In the genomic region with DNA sequence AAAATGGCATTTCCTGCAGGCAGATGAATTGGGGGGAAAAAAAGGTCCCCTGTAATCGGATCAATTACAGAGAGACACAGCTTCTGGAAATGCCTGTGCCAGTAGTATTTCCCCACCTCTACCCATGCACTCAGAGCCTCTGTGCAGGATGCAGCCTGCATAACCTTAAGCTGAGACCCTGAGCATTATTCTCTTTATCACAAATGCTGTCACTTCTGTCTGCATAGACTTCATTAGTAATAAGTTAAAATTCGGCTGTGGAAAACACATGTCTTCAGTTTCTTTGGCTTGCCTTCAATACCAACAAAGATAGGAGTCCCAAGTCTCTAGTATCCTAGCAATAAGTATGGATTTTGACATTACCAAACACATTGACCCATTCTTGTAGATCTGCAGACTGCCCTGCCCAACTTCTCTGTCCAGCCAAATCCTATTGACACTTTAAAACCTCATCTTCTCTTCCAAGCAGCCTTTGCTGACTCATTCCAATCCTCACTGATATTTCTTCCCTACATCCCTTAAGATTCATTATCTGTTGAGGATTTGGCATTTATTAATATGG, we compare ENCODE assay signal across 18 cellular contexts.
DNase-seq lines count a peak whose midpoint lies in the region; ATAC-seq and TF ChIP-seq lines count a peak whose summit lies in the region.
"Had no signal": no experiment of that assay in that cellular context is flagged by ENCODE, and none has a peak within 500 bp of the region (broad histone marks: within the 10 kb centered on the region; RNA-seq: fewer than 3 reads in every experiment).

No MANE protein-coding gene starts in this region.

- H3K27ac ChIP-seq in ascending aorta (peak overlapping the region; percentile 84), osteoblast (ENCODE audit: low read depth, low read length) (no peak overlapping the region), mesendoderm (ENCODE audit: low read depth, low read length) (no peak overlapping the region), PC-9 (no peak overlapping the region)

- CTCF ChIA-PET in PC-9 (lab: Charles Lee), result no interaction called here

- H3K36me3 ChIP-seq in ascending aorta (no peaks in the 10 kb centered on the region), osteoblast (ENCODE audit: insufficient read depth, low read length) (no peaks in the 10 kb centered on the region), mesendoderm (ENCODE audit: control insufficient read depth, insufficient read depth, low read length) (no peaks in the 10 kb centered on the region), PC-9 (ENCODE audit: low read depth) (no peaks in the 10 kb centered on the region)

- intact Hi-C loops in ascending aorta (cut with DNase I), result loop anchor here (10.0 kb wide), 1 partner anchor 94 kb away; no protein-coding TSS in a partner anchor
- intact Hi-C loops in PC-9 (cut with micrococcal nuclease; ENCODE audit: unreplicated experiment), result no loop called here

- peak; percentile 17 for DNase-seq in GM03348 (ENCODE audit: low spot score)
- DNase-seq in ascending aorta (ENCODE audit: low spot score in 2 of 2), result no peak
- DNase-seq in fibroblast of mammary gland (ENCODE audit: low read depth), result peak; percentile 35
- peak; percentile 53 for DNase-seq in osteoblast (ENCODE audit: insufficient read length, low spot score, missing footprints)
- no peak for DNase-seq in mesendoderm
- DNase-seq in NCI-H1417 treated with DMSO at 0.1 percent for 48 hours (lab: John Stamatoyannopoulos, UW), result no peak
- no peak for DNase-seq in PC-9
- DNase-seq: C1 segment of cervical spinal cord; CD8-positive, alpha-beta memory T cell; DMS53; EL; H9; IMR-90; NCI-H1436; NCI-H1930; NCI-H226; NCI-H524 had no signal

- no peak overlapping the region for H3K56ac ChIP-seq in mesendoderm (ENCODE audit: low read length)

- TF ChIP-seq CTCF in ascending aorta (IDR thresholded peaks at IDR 0.05) (no peak), fibroblast of mammary gland (conservative IDR thresholded peaks at IDR 0.05; ENCODE audit: control insufficient read depth, insufficient read depth, low read depth, low read length) (no peak), osteoblast (IDR thresholded peaks at IDR 0.05; ENCODE audit: extremely low read depth, low read depth, low read length) (no peak), PC-9 (conservative IDR thresholded peaks at IDR 0.05) (no peak)

- H3K4ac ChIP-seq in mesendoderm (ENCODE audit: low read depth, low read length), result no peak overlapping the region

- ATAC-seq in HG03565 (IDR thresholded peaks at IDR 0.05; ENCODE audit: unreplicated experiment), result no peak

- H3K4me3 ChIP-seq in ascending aorta (no peak overlapping the region), fibroblast of mammary gland (ENCODE audit: control insufficient read depth, low read depth, low read length) (no peak overlapping the region), osteoblast (ENCODE audit: insufficient read depth, low read length) (no peak overlapping the region), mesendoderm (ENCODE audit: low read length) (no peak overlapping the region), PC-9 (no peak overlapping the region)

- H3K23ac ChIP-seq in mesendoderm (ENCODE audit: low read length), result no peak overlapping the region

- H2BK15ac ChIP-seq in mesendoderm (replicated peaks; ENCODE audit: low read depth), result no peak overlapping the region

- H2AK5ac ChIP-seq in mesendoderm (ENCODE audit: low read length), result no peak overlapping the region

- peaks cover 0 to 3% of the 10 kb centered on the region in 2 donors for H3K4me1 ChIP-seq in ascending aorta
- peaks cover 26% of the 10 kb centered on the region for H3K4me1 ChIP-seq in osteoblast (ENCODE audit: insufficient read depth, low read length)
- no peaks in the 10 kb centered on the region for H3K4me1 ChIP-seq in mesendoderm (ENCODE audit: control insufficient read depth, low read depth, low read length)
- peaks cover 10% of the 10 kb centered on the region for H3K4me1 ChIP-seq in PC-9 (replicated peaks; ENCODE audit: insufficient read depth)

- no peak overlapping the region for H2BK120ac ChIP-seq in mesendoderm (ENCODE audit: low read depth, low read length)

- H3K9me3 ChIP-seq in ascending aorta, result no peaks in the 10 kb centered on the region
- H3K9me3 ChIP-seq in osteoblast (ENCODE audit: low read depth, low read length), result no peaks in the 10 kb centered on the region
- no peaks in the 10 kb centered on the region for H3K9me3 ChIP-seq in PC-9 (ENCODE audit: insufficient read depth, low read depth)

- no peak overlapping the region for H4K5ac ChIP-seq in mesendoderm (ENCODE audit: low read length)

- no peaks in the 10 kb centered on the region for H3K79me1 ChIP-seq in mesendoderm (ENCODE audit: low read length)

- H3K9ac ChIP-seq in mesendoderm (ENCODE audit: low read length), result no peak overlapping the region

- no peaks in the 10 kb centered on the region for H3K79me2 ChIP-seq in osteoblast (ENCODE audit: insufficient read depth, low read length)
- H3K79me2 ChIP-seq in mesendoderm (ENCODE audit: control insufficient read depth, insufficient read depth, low read length), result no peaks in the 10 kb centered on the region
- no peaks in the 10 kb centered on the region for H3K79me2 ChIP-seq in PC-9 (ENCODE audit: low read depth)

- no CpG with 5 or more reads among the region's 2 CpGs for WGBS in mesendoderm (ENCODE audit: extremely low coverage, insufficient coverage, low lambda C conversion rate)

- H3K4me2 ChIP-seq in osteoblast (ENCODE audit: insufficient read depth, low read length), result peak overlapping the region; percentile 15
- H3K4me2 ChIP-seq in mesendoderm (ENCODE audit: low read length), result no peak overlapping the region
- H3K4me2 ChIP-seq in PC-9, result no peak overlapping the region

- H2BK5ac ChIP-seq in mesendoderm (ENCODE audit: low read length), result no peak overlapping the region

- H3K9me2 ChIP-seq in PC-9 (ENCODE audit: insufficient read depth), result no peaks in the 10 kb centered on the region

- POLR2A ChIA-PET in PC-9 (lab: Charles Lee; ENCODE audit: unreplicated experiment), result no interaction called here

- no peak overlapping the region for H4K8ac ChIP-seq in mesendoderm (ENCODE audit: low read depth, low read length)

- peaks cover 11% of the 10 kb centered on the region; the same call in 1 of the 2 replicates for H3F3A ChIP-seq in PC-9 (ENCODE audit: insufficient read depth, low read depth)

- no peaks in the 10 kb centered on the region for H3K27me3 ChIP-seq in ascending aorta
- H3K27me3 ChIP-seq in osteoblast (ENCODE audit: insufficient read depth, low read length), result peaks cover 9% of the 10 kb centered on the region
- H3K27me3 ChIP-seq in mesendoderm (ENCODE audit: insufficient read depth, low read length, poor library complexity), result no peaks in the 10 kb centered on the region
- no peaks in the 10 kb centered on the region for H3K27me3 ChIP-seq in PC-9 (ENCODE audit: insufficient read depth, low read depth)

- H4K20me1 ChIP-seq in osteoblast (ENCODE audit: insufficient read depth, low read length) (no peaks in the 10 kb centered on the region), PC-9 (ENCODE audit: insufficient read depth) (no peaks in the 10 kb centered on the region)

- H3K18ac ChIP-seq in mesendoderm (ENCODE audit: low read length), result no peak overlapping the region

- H2AFZ ChIP-seq in osteoblast (ENCODE audit: low read length) (no peak overlapping the region), PC-9 (no peak overlapping the region)

- no TSS peak for BruUV-seq in PC-9 (replicated peaks; lab: Mats Ljungman, UMichigan)

Comparison
In these comparisons a context has a peak if more than half of its experiments do, and no peak if none do; other contexts are left out.
1. DNase-seq: peak in GM03348 (single experiment), fibroblast of mammary gland (single experiment) and osteoblast (single experiment); none in ascending aorta (0 of 2), mesendoderm (single experiment), NCI-H1417 treated with DMSO at 0.1 percent for 48 hours (single experiment) and PC-9 (0 of 2).
2. H3K27ac ChIP-seq: peak in ascending aorta (2 of 2); none in osteoblast (single experiment), mesendoderm (single experiment) and PC-9 (single experiment).